8 cellular contexts compared by ENCODE assay signal in the genomic region with DNA sequence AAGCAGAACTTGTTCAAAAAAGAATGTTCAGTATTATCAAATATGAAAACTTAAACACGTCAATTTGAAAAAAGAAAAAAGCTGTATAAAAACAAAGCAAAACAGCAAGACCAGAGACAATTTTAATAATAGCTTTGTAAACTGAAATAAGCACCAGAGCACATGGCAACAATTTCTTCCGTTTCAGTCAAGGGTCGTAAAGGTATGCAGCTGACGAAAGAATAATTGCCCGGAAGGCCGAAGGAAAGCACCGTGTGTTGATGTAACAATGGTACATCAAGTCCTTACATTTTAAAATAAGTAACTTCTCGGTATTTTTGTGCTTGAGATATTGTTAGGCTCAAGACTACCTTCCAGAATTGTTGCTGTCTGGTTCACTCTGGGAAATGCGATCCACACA. TPM values are rescaled to one million over a fixed set of nuclear protein-coding genes. Genes with fewer than 3 reads are reported as not detected.
DNase-seq lines count a peak whose midpoint lies in the region; ATAC-seq and TF ChIP-seq lines count a peak whose summit lies in the region.

No MANE protein-coding gene starts in this region.

- TF ChIP-seq CTCF in Calu3 (IDR thresholded peaks at IDR 0.05; ENCODE audit: unreplicated experiment) = no peak

- no TSS peak for BruUV-seq in Calu3 (replicated peaks; lab: Mats Ljungman, UMichigan)

- H3K36me3 ChIP-seq in stomach smooth muscle (ENCODE audit: control insufficient read depth in 2 of 2, insufficient read depth in 2 of 2, low read length in 2 of 2) = no peaks in the 10 kb centered on the region

- peak overlapping the region; percentile 96 for H3K4me3 Mint-ChIP-seq in Calu3 (ENCODE audit: low read depth, unreplicated experiment)
- peak overlapping the region; percentile 96 for H3K4me3 Mint-ChIP-seq in activated naive CD4-positive, alpha-beta T cell treated with anti-CD3 and anti-CD28 coated beads, Interleukin-2, amount 10 ng/mL, durations not matched to agents 7 days and 5 days

- H3K4me3 ChIP-seq in stomach smooth muscle (ENCODE audit: low read length in 2 of 2) = peak overlapping the region; percentile 98 to 99

- H3K9me3 Mint-ChIP-seq in Calu3 (ENCODE audit: low read depth, unreplicated experiment) = no peaks in the 10 kb centered on the region
- no peaks in the 10 kb centered on the region for H3K9me3 Mint-ChIP-seq in activated naive CD4-positive, alpha-beta T cell treated with anti-CD3 and anti-CD28 coated beads, Interleukin-2, amount 10 ng/mL, durations not matched to agents 7 days and 5 days

- peaks cover 35% of the 10 kb centered on the region for H3K36me3 Mint-ChIP-seq in Calu3 (ENCODE audit: insufficient read depth, unreplicated experiment)
- H3K36me3 Mint-ChIP-seq in activated naive CD4-positive, alpha-beta T cell treated with anti-CD3 and anti-CD28 coated beads, Interleukin-2, amount 10 ng/mL, durations not matched to agents 7 days and 5 days = peaks cover 18% of the 10 kb centered on the region

- H3K4me1 Mint-ChIP-seq in Calu3 (ENCODE audit: low read depth, unreplicated experiment) = no peaks in the 10 kb centered on the region
- peaks cover 65% of the 10 kb centered on the region for H3K4me1 Mint-ChIP-seq in activated naive CD4-positive, alpha-beta T cell treated with anti-CD3 and anti-CD28 coated beads, Interleukin-2, amount 10 ng/mL, durations not matched to agents 7 days and 5 days

- in situ Hi-C loops in KBM-7 (cut with MboI; ENCODE audit: low pct_unique_long_range_greater_than_20kb, low sequenced_read_pairs) = no loop called here

- CTCF ChIA-PET in Calu3 (lab: Charles Lee) = no interaction called here
- CTCF ChIA-PET in activated naive CD4-positive, alpha-beta T cell treated with anti-CD3 and anti-CD28 coated beads, Interleukin-2, amount 10 ng/mL, durations not matched to agents 7 days and 5 days (lab: Charles Lee) = interaction anchor here (1.2 kb wide), 1 partner anchor 18 kb away, joined by 3 read pairs; no protein-coding TSS in a partner anchor

- no peaks in the 10 kb centered on the region for H3K27me3 Mint-ChIP-seq in Calu3 (ENCODE audit: unreplicated experiment)
- no peaks in the 10 kb centered on the region for H3K27me3 Mint-ChIP-seq in activated naive CD4-positive, alpha-beta T cell treated with anti-CD3 and anti-CD28 coated beads, Interleukin-2, amount 10 ng/mL, durations not matched to agents 7 days and 5 days

- ATAC-seq in GM21717 (IDR thresholded peaks at IDR 0.05; ENCODE audit: unreplicated experiment) (no peak), GM21825 (IDR thresholded peaks at IDR 0.05; ENCODE audit: unreplicated experiment) (no peak)

- DNase-seq in Calu3 (no peak), KBM-7 (peak; percentile 46), iris pigment epithelial cell (ENCODE audit: low read depth) (peak; percentile 55), NCI-H1694 treated with DMSO at 0.1 percent for 48 hours (lab: John Stamatoyannopoulos, UW) (no peak)
- DNase-seq in activated naive CD4-positive, alpha-beta T cell treated with anti-CD3 and anti-CD28 coated beads, Interleukin-2, amount 10 ng/mL, durations not matched to agents 7 days and 5 days = peak; percentile 37

- peaks cover 5% of the 10 kb centered on the region for H3K4me1 ChIP-seq in stomach smooth muscle (ENCODE audit: control insufficient read depth, insufficient read depth, low read length)

- no peaks in the 10 kb centered on the region for H3K27me3 ChIP-seq in stomach smooth muscle (ENCODE audit: control insufficient read depth in 1 of 2, insufficient read depth in 2 of 2, low read length in 2 of 2)

- intact Hi-C loops in Calu3 (cut with micrococcal nuclease; ENCODE audit: unreplicated experiment) = no loop called here

- no peaks in the 10 kb centered on the region for H3K9me3 ChIP-seq in stomach smooth muscle (ENCODE audit: control insufficient read depth in 2 of 2, low read length in 2 of 2)

- H3K27ac Mint-ChIP-seq in Calu3 (ENCODE audit: unreplicated experiment) = peak overlapping the region; percentile 81
- H3K27ac Mint-ChIP-seq in activated naive CD4-positive, alpha-beta T cell treated with anti-CD3 and anti-CD28 coated beads, Interleukin-2, amount 10 ng/mL, durations not matched to agents 7 days and 5 days = peak overlapping the region; percentile 86

- H3K9ac ChIP-seq in stomach smooth muscle (ENCODE audit: low read length in 2 of 2) = peak overlapping the region; percentile 37 to 91

- no peak overlapping the region for H3K27ac ChIP-seq in stomach smooth muscle (ENCODE audit: low read length)

RNA-seq across cellular contexts. Expression of gene PROSER1, which starts 1.7 kb away (rescaled TPM):
- total RNA-seq in Calu3 (2022) = 36.0 and 39.5 TPM in 2 replicates

RNA-seq across cellular contexts. Expression of gene NHLRC3, which starts 2.0 kb away (rescaled TPM):
- total RNA-seq in Calu3 (2022) = 23.1 and 23.5 TPM in 2 replicates

RNA-seq across cellular contexts. Expression of gene STOML3, which starts 45.6 kb away (rescaled TPM):
- total RNA-seq in Calu3 (2022) = not detected in 2 replicates

Comparison
In these comparisons a context has a peak if more than half of its experiments do, and no peak if none do; other contexts are left out.
1. DNase-seq: peak in KBM-7 (single experiment), activated naive CD4-positive, alpha-beta T cell treated with anti-CD3 and anti-CD28 coated beads, Interleukin-2, amount 10 ng/mL, durations not matched to agents 7 days and 5 days (single experiment) and iris pigment epithelial cell (single experiment); none in Calu3 (single experiment) and NCI-H1694 treated with DMSO at 0.1 percent for 48 hours (single experiment).